24 cellular contexts compared by ENCODE assay signal in genomic region chr1:14519976-14520375, GRCh38.
DNase-seq lines count a peak whose midpoint lies in the region; ATAC-seq, FAIRE-seq and TF ChIP-seq lines count a peak whose summit lies in the region.
"Had no signal": no experiment of that assay in that cellular context is flagged by ENCODE, and none has a peak within 500 bp of the region (broad histone marks: within the 10 kb centered on the region; RNA-seq: fewer than 3 reads in every experiment).

No MANE protein-coding gene starts in this region.

- H3K27ac ChIP-seq in keratinocyte (ENCODE audit: control insufficient read depth, insufficient read depth, low read length): peak overlapping the region; percentile 95
- H3K27ac ChIP-seq: ascending aorta, pancreas had no signal

- FAIRE-seq in bronchial epithelial cell (lab: Jason Lieb, UNC) (peak; percentile 40), keratinocyte (lab: Jason Lieb, UNC) (no peak)
- FAIRE-seq: kidney, pancreas had no signal

- H4K20me1 ChIP-seq in keratinocyte (ENCODE audit: control insufficient read depth, extremely low read depth, insufficient read depth, low read length): no peaks in the 10 kb centered on the region

- H3K9me3 ChIP-seq in MG63: peaks cover 3% of the 10 kb centered on the region; the same call in 1 of the 2 replicates
- H3K9me3 ChIP-seq in keratinocyte (ENCODE audit: control insufficient read depth, low read depth, low read length): peaks cover 2% of the 10 kb centered on the region
- H3K9me3 ChIP-seq: ascending aorta, pancreas had no signal

- ATAC-seq in GM18861 (IDR thresholded peaks at IDR 0.05; ENCODE audit: unreplicated experiment) (no peak), Right ventricle myocardium superior (ENCODE audit: poor library complexity) (no peak)
- ATAC-seq: activated CD8-positive, alpha-beta T cell treated with anti-CD3 and anti-CD28 coated beads, Interleukin-2, amount 10 ng/mL, durations not matched to agents 7 days and 5 days; pancreas; right cardiac atrium had no signal

- H3K79me2 ChIP-seq in keratinocyte (ENCODE audit: control insufficient read depth, insufficient read depth, low read length): no peaks in the 10 kb centered on the region

- H3K27me3 ChIP-seq in MG63 (no peaks in the 10 kb centered on the region), bronchial epithelial cell (ENCODE audit: control insufficient read depth, insufficient read depth, low read length) (no peaks in the 10 kb centered on the region), keratinocyte (ENCODE audit: control insufficient read depth, extremely low read depth, insufficient read depth, low read length) (no peaks in the 10 kb centered on the region)
- H3K27me3 ChIP-seq: ascending aorta, pancreas had no signal

- H3K4me3 ChIP-seq in MG63: no peak overlapping the region
- H3K4me3 ChIP-seq in bronchial epithelial cell (ENCODE audit: low read depth, low read length): no peak overlapping the region
- no peak overlapping the region for H3K4me3 ChIP-seq in keratinocyte (ENCODE audit: control insufficient read depth in 2 of 3, extremely low read depth in 1 of 3, insufficient read depth in 2 of 3, low read depth in 1 of 3, low read length in 3 of 3)
- H3K4me3 ChIP-seq: ascending aorta, lung, pancreas had no signal

- intact Hi-C loops in Right ventricle myocardium superior (cut with DNase I): no loop called here

- H3K9ac ChIP-seq in keratinocyte (ENCODE audit: control insufficient read depth, extremely low read depth, insufficient read depth, low read length): peak overlapping the region; percentile 57

- DNase-seq in MG63 (peak; percentile 57), bronchial epithelial cell (ENCODE audit: low read depth) (no peak), keratinocyte (ENCODE audit: low read depth, low spot score) (no peak), iPS-NIHi7 (ENCODE audit: extremely low spot score) (no peak), NCI-H1930 (lab: John Stamatoyannopoulos, UW) (no peak), Right ventricle myocardium superior (no peak)
- DNase-seq: activated CD8-positive, alpha-beta T cell treated with anti-CD3 and anti-CD28 coated beads, Interleukin-2, amount 10 ng/mL, durations not matched to agents 7 days and 5 days; caudate nucleus; CD4-positive, CD25-positive, alpha-beta regulatory T cell; dermis blood vessel endothelial cell; glutamatergic neuron; GOT3; kidney; NCI-H1048; NCI-H1694 treated with DMSO at 0.1 percent for 48 hours; NCI-H526; nephron progenitor cell; NK-92 treated with Interleukin-12 subunit alpha and Interleukin-12 subunit beta, amount 100 ng/mL, for 24 hours; pancreas; stimulated activated CD4-positive, alpha-beta T cell treated with anti-CD3 and anti-CD28 coated beads, Interleukin-2, amount 100 ng/mL, for 48 hours had no signal

- peaks cover 65% of the 10 kb centered on the region for H3K4me1 ChIP-seq in keratinocyte (ENCODE audit: control insufficient read depth, extremely low read depth, insufficient read depth, low read length)
- H3K4me1 ChIP-seq: ascending aorta, pancreas had no signal

- no peaks in the 10 kb centered on the region for H3K9me1 ChIP-seq in keratinocyte (ENCODE audit: control insufficient read depth, extremely low read depth, insufficient read depth, low read length)

- H3K36me3 ChIP-seq in MG63 (no peaks in the 10 kb centered on the region), bronchial epithelial cell (ENCODE audit: control insufficient read depth, insufficient read depth, low read length) (no peaks in the 10 kb centered on the region), keratinocyte (ENCODE audit: control insufficient read depth in 2 of 2, extremely low read depth in 1 of 2, insufficient read depth in 2 of 2, low read length in 2 of 2) (no peaks in the 10 kb centered on the region)
- H3K36me3 ChIP-seq: ascending aorta, pancreas had no signal

- H2AFZ ChIP-seq in keratinocyte (ENCODE audit: control insufficient read depth, low read length): peak overlapping the region; percentile 37

- peak overlapping the region; percentile 60 for H3K4me2 ChIP-seq in keratinocyte (ENCODE audit: control insufficient read depth, extremely low read depth, insufficient read depth, low read depth, low read length)

- TF ChIP-seq CTCF in bronchial epithelial cell (IDR thresholded peaks at IDR 0.05; ENCODE audit: insufficient read depth, low read length, severe bottlenecking): no peak
- TF ChIP-seq CTCF in keratinocyte (optimal IDR thresholded peaks at IDR 0.05 in 1 of 3, IDR thresholded peaks at IDR 0.05 in 1 of 3, conservative IDR thresholded peaks at IDR 0.05 in 1 of 3; ENCODE audit: extremely low read depth in 1 of 3, insufficient read depth in 2 of 3, low read length in 3 of 3): no peak

- dilution Hi-C loops in keratinocyte (cut with MboI; ENCODE audit: extremely low pct_ligation_motif_present, low sequenced_read_pairs): no loop called here
